1 cellular context compared by ENCODE assay signal in genomic region chr15:71788646-71789579, GRCh38.
TF ChIP-seq lines count a peak whose summit lies in the region.

No MANE protein-coding gene starts in this region.

TF ChIP-seq in H1, 55 proteins besides CTCF, POLR2A, EP300 and RAD21 (continued from another document):
- no peak for TF ChIP-seq CREB1 (IDR thresholded peaks at IDR 0.05)
- no peak for TF ChIP-seq E2F6 (IDR thresholded peaks at IDR 0.05)
- no peak for TF ChIP-seq NANOG (IDR thresholded peaks at IDR 0.05; ENCODE audit: insufficient read depth, low read depth, low read length, poor library complexity, severe bottlenecking)
- no peak for TF ChIP-seq EZH2 (IDR thresholded peaks at IDR 0.05; ENCODE audit: low read depth, low read length, severe bottlenecking)
- TF ChIP-seq CTBP2 (IDR thresholded peaks at IDR 0.05; ENCODE audit: borderline replicate concordance, insufficient read depth, insufficient read length, low read length): no peak
- TF ChIP-seq ASH2L (IDR thresholded peaks at IDR 0.05; ENCODE audit: low read length): no peak
